ENCODE assay signal across 1 cellular context in the genomic region with DNA sequence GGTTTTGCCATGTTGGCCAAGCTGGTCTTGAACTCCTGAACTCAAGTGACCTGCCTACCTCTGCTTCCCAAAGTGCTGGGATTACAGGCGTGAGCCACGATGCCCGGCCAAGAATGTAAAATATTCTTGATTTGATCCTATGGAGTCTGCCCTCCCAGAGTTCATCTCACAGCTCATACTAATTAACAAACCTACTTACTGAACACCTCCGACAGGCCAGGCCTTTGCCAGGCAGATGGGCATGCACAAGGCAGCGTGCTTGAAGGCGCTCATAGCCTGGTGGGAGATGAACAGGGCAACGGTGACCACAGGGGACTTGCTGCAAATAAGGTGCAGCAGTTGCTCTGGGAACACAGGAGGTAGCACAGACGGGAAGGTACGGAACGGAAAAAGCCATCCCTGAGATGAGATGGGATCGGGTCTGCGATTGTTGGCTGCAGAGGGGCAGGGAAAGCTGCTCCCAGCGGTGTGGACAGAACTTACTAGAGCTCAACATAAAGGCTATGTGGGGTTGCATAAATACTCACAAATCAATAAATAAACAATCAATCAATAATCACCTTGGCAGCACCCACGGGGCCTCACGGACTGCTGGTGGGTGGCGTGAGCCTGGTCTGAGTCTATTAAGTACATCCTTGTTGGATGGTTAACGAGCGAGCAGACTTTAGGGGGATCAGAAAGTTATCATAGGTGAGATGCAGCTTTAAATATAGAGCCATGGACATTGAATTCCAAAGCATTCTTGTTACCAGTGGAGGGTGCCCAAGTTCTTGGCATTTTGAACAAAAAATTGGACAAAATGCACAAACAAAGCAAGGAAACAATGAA.
TF ChIP-seq lines count a peak whose summit lies in the region.

No MANE protein-coding gene starts in this region.

TF ChIP-seq in HepG2, 621 proteins besides CTCF, POLR2A, EP300 and RAD21 (continued from another document):
- TF ChIP-seq, protein P1, sequence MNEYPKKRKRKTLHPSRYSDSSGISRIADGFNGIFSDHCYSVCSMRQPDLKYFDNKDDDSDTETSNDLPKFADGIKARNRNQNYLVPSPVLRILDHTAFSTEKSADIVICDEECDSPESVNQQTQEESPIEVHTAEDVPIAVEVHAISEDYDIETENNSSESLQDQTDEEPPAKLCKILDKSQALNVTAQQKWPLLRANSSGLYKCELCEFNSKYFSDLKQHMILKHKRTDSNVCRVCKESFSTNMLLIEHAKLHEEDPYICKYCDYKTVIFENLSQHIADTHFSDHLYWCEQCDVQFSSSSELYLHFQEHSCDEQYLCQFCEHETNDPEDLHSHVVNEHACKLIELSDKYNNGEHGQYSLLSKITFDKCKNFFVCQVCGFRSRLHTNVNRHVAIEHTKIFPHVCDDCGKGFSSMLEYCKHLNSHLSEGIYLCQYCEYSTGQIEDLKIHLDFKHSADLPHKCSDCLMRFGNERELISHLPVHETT (CRISPR knock-in tag; conservative IDR thresholded peaks at IDR 0.05) = no peak
- TF ChIP-seq, protein P2, sequence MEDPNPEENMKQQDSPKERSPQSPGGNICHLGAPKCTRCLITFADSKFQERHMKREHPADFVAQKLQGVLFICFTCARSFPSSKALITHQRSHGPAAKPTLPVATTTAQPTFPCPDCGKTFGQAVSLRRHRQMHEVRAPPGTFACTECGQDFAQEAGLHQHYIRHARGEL (CRISPR knock-in tag; IDR thresholded peaks at IDR 0.05) = no peak
- TF ChIP-seq DNMT1 (CRISPR knock-in tag; IDR thresholded peaks at IDR 0.05) (no peak), ZFP36L2 (CRISPR knock-in tag; IDR thresholded peaks at IDR 0.05) (no peak), ONECUT2 (CRISPR knock-in tag; IDR thresholded peaks at IDR 0.05) (peak; percentile 58; the same call in 1 of the 2 replicates), KLF12 (CRISPR knock-in tag; IDR thresholded peaks at IDR 0.05; ENCODE audit: borderline replicate concordance) (peak; percentile 54; the same call in 1 of the 2 replicates), ZNF337 (CRISPR knock-in tag; IDR thresholded peaks at IDR 0.05; ENCODE audit: borderline replicate concordance, low read depth) (no peak), BRCA1 (CRISPR knock-in tag; IDR thresholded peaks at IDR 0.05) (no peak), HOXA9 (CRISPR knock-in tag; IDR thresholded peaks at IDR 0.05; ENCODE audit: borderline replicate concordance) (no peak), FLYWCH1 (CRISPR knock-in tag; IDR thresholded peaks at IDR 0.05) (no peak), HHEX (CRISPR knock-in tag; IDR thresholded peaks at IDR 0.05) (no peak), ZNF501 (CRISPR knock-in tag; IDR thresholded peaks at IDR 0.05) (0 out of 2 replicates have a peak, but pooled peaks have one; percentile 36), DMAP1 (CRISPR knock-in tag; IDR thresholded peaks at IDR 0.05) (0 out of 2 replicates have a peak, but pooled peaks have one; percentile 25), GATAD2A (CRISPR knock-in tag; IDR thresholded peaks at IDR 0.05) (no peak), ARNT2 (CRISPR knock-in tag; IDR thresholded peaks at IDR 0.05; ENCODE audit: low read depth) (0 out of 2 replicates have a peak, but pooled peaks have one; percentile 9), ZNF605 (CRISPR knock-in tag; IDR thresholded peaks at IDR 0.05) (peak; percentile 71; the same call in 1 of the 2 replicates), MEIS1 (CRISPR knock-in tag; IDR thresholded peaks at IDR 0.05; ENCODE audit: borderline replicate concordance) (no peak), KAT2B (IDR thresholded peaks at IDR 0.05; ENCODE audit: borderline replicate concordance, low read depth, low read length) (peak; percentile 90; the same call in 1 of the 2 replicates), ZNF629 (CRISPR knock-in tag; conservative IDR thresholded peaks at IDR 0.05) (no peak), ZFP37 (CRISPR knock-in tag; IDR thresholded peaks at IDR 0.05; ENCODE audit: borderline replicate concordance) (no peak), ZNF430 (CRISPR knock-in tag; IDR thresholded peaks at IDR 0.05) (0 out of 2 replicates have a peak, but pooled peaks have one; percentile 49), SALL1 (CRISPR knock-in tag; IDR thresholded peaks at IDR 0.05) (0 out of 2 replicates have a peak, but pooled peaks have one; percentile 12), ZNF563 (CRISPR knock-in tag; IDR thresholded peaks at IDR 0.05) (no peak), CBX1 (IDR thresholded peaks at IDR 0.05; ENCODE audit: low read depth) (no peak), ZNF282 (IDR thresholded peaks at IDR 0.05; ENCODE audit: partially characterized antibody) (no peak)
- TF ChIP-seq, protein P3, sequence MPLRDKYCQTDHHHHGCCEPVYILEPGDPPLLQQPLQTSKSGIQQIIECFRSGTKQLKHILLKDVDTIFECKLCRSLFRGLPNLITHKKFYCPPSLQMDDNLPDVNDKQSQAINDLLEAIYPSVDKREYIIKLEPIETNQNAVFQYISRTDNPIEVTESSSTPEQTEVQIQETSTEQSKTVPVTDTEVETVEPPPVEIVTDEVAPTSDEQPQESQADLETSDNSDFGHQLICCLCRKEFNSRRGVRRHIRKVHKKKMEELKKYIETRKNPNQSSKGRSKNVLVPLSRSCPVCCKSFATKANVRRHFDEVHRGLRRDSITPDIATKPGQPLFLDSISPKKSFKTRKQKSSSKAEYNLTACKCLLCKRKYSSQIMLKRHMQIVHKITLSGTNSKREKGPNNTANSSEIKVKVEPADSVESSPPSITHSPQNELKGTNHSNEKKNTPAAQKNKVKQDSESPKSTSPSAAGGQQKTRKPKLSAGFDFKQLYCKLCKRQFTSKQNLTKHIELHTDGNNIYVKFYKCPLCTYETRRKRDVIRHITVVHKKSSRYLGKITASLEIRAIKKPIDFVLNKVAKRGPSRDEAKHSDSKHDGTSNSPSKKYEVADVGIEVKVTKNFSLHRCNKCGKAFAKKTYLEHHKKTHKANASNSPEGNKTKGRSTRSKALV (CRISPR knock-in tag; IDR thresholded peaks at IDR 0.05) = 0 out of 2 replicates have a peak, but pooled peaks have one; percentile 32
- TF ChIP-seq, protein P4, sequence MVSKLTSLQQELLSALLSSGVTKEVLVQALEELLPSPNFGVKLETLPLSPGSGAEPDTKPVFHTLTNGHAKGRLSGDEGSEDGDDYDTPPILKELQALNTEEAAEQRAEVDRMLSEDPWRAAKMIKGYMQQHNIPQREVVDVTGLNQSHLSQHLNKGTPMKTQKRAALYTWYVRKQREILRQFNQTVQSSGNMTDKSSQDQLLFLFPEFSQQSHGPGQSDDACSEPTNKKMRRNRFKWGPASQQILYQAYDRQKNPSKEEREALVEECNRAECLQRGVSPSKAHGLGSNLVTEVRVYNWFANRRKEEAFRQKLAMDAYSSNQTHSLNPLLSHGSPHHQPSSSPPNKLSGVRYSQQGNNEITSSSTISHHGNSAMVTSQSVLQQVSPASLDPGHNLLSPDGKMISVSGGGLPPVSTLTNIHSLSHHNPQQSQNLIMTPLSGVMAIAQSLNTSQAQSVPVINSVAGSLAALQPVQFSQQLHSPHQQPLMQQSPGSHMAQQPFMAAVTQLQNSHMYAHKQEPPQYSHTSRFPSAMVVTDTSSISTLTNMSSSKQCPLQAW (CRISPR knock-in tag; IDR thresholded peaks at IDR 0.05) = no peak
- TF ChIP-seq, protein P5, sequence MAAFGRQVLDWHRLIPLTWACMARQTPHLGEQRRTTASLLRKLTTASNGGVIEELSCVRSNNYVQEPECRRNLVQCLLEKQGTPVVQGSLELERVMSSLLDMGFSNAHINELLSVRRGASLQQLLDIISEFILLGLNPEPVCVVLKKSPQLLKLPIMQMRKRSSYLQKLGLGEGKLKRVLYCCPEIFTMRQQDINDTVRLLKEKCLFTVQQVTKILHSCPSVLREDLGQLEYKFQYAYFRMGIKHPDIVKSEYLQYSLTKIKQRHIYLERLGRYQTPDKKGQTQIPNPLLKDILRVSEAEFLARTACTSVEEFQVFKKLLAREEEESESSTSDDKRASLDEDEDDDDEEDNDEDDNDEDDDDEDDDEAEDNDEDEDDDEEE (CRISPR knock-in tag; IDR thresholded peaks at IDR 0.05) = no peak
- TF ChIP-seq, protein P6, sequence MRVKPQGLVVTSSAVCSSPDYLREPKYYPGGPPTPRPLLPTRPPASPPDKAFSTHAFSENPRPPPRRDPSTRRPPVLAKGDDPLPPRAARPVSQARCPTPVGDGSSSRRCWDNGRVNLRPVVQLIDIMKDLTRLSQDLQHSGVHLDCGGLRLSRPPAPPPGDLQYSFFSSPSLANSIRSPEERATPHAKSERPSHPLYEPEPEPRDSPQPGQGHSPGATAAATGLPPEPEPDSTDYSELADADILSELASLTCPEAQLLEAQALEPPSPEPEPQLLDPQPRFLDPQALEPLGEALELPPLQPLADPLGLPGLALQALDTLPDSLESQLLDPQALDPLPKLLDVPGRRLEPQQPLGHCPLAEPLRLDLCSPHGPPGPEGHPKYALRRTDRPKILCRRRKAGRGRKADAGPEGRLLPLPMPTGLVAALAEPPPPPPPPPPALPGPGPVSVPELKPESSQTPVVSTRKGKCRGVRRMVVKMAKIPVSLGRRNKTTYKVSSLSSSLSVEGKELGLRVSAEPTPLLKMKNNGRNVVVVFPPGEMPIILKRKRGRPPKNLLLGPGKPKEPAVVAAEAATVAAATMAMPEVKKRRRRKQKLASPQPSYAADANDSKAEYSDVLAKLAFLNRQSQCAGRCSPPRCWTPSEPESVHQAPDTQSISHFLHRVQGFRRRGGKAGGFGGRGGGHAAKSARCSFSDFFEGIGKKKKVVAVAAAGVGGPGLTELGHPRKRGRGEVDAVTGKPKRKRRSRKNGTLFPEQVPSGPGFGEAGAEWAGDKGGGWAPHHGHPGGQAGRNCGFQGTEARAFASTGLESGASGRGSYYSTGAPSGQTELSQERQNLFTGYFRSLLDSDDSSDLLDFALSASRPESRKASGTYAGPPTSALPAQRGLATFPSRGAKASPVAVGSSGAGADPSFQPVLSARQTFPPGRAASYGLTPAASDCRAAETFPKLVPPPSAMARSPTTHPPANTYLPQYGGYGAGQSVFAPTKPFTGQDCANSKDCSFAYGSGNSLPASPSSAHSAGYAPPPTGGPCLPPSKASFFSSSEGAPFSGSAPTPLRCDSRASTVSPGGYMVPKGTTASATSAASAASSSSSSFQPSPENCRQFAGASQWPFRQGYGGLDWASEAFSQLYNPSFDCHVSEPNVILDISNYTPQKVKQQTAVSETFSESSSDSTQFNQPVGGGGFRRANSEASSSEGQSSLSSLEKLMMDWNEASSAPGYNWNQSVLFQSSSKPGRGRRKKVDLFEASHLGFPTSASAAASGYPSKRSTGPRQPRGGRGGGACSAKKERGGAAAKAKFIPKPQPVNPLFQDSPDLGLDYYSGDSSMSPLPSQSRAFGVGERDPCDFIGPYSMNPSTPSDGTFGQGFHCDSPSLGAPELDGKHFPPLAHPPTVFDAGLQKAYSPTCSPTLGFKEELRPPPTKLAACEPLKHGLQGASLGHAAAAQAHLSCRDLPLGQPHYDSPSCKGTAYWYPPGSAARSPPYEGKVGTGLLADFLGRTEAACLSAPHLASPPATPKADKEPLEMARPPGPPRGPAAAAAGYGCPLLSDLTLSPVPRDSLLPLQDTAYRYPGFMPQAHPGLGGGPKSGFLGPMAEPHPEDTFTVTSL (CRISPR knock-in tag; IDR thresholded peaks at IDR 0.05; ENCODE audit: borderline replicate concordance) = no peak
- TF ChIP-seq, protein P7, sequence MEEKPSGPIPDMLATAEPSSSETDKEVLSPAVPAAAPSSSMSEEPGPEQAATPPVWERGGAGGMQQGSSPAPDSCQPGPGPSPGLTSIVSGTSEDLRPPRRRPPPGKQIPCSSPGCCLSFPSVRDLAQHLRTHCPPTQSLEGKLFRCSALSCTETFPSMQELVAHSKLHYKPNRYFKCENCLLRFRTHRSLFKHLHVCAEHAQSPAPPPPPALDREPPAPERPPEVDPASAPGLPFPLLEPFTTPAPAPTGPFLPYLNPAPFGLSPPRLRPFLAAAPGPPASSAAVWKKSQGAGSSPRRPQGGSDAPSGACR (CRISPR knock-in tag; IDR thresholded peaks at IDR 0.05) = no peak
